8 cellular contexts compared by ENCODE assay signal in the genomic region with DNA sequence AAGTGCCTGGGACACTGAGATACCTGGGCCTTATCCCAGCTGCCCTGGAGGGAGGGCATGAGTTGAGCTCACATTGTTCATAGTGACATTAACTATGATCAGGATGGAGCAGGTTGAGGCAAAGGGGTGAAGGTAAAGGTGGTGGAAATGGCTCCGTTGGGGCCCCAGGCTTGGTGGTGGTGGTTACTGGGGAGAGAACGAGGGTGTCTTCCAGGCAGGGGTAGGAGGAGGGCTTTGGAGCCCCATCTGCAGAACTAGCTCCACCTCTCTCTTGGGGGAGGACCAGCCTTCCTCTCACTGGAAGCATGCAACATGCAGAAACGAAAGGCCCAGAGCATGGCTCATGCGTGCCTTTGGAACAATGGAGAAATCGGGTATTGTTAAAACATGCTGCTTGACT.
DNase-seq lines count a peak whose midpoint lies in the region; ATAC-seq and TF ChIP-seq lines count a peak whose summit lies in the region.

No MANE protein-coding gene starts in this region.

- no peak for DNase-seq in mucosa of descending colon
- DNase-seq in epidermal melanocyte (ENCODE audit: insufficient read length, low spot score): no peak

- H3K4me3 ChIP-seq in mucosa of descending colon: no peak overlapping the region

- no peak for TF ChIP-seq CTCF in mucosa of descending colon (IDR thresholded peaks at IDR 0.05)

- H3K9me3 ChIP-seq in mucosa of descending colon: no peaks in the 10 kb centered on the region

- no peaks in the 10 kb centered on the region for H3K36me3 ChIP-seq in mucosa of descending colon (ENCODE audit: low read depth)

- intact Hi-C loops in mucosa of descending colon (cut with DNase I, micrococcal nuclease): no loop called here

- peak; percentile 30 for ATAC-seq in GM18498 (IDR thresholded peaks at IDR 0.05; ENCODE audit: unreplicated experiment)
- peak; percentile 36 for ATAC-seq in GM21515 (IDR thresholded peaks at IDR 0.05; ENCODE audit: unreplicated experiment)
- peak; percentile 24 for ATAC-seq in HG03520 (IDR thresholded peaks at IDR 0.05; ENCODE audit: unreplicated experiment)
- ATAC-seq in mucosa of descending colon: peak; percentile 7
- ATAC-seq in GM21526 (IDR thresholded peaks at IDR 0.05; ENCODE audit: low FRiP score, unreplicated experiment): no peak
- no peak for ATAC-seq in HG03469 (IDR thresholded peaks at IDR 0.05; ENCODE audit: unreplicated experiment)
- ATAC-seq in HG02571 (IDR thresholded peaks at IDR 0.05; ENCODE audit: unreplicated experiment): no peak

- peaks cover 2% of the 10 kb centered on the region for H3K4me1 ChIP-seq in mucosa of descending colon (ENCODE audit: low read depth)

Comparison
In these comparisons a context has a peak if more than half of its experiments do, and no peak if none do; other contexts are left out.
1. ATAC-seq: peak in GM18498 (single experiment), GM21515 (single experiment), HG03520 (single experiment) and mucosa of descending colon (single experiment); none in GM21526 (single experiment), HG03469 (single experiment) and HG02571 (single experiment).